In genomic region chr2:165391791-165392190, GRCh38 we compare ENCODE assay signal across 28 cellular contexts.
"Had no signal": no experiment of that assay in that cellular context is flagged by ENCODE, and none has a peak within 500 bp of the region (broad histone marks: within the 10 kb centered on the region; RNA-seq: fewer than 3 reads in every experiment).

No MANE protein-coding gene starts in this region.

- H3K4me3 Mint-ChIP-seq: activated T-cell treated with anti-CD3 and anti-CD28 coated beads, Interleukin-2, amount 50 U/mL, for 24 hours; activated T-helper 17 cell treated with anti-CD3 and anti-CD28 coated beads, Interleukin-2, amount 50 U/mL, for 72 hours had no signal

- H3K4me1 ChIP-seq: adrenal gland, body of pancreas, esophagus squamous epithelium, heart right ventricle, right lobe of liver, tibial nerve had no signal

- H3K27ac Mint-ChIP-seq: activated naive CD4-positive, alpha-beta T cell treated with anti-CD3 and anti-CD28 coated beads, Interleukin-2, amount 50 U/mL, for 72 hours; activated T-cell treated with anti-CD3 and anti-CD28 coated beads, Interleukin-2, amount 50 U/mL, for 24 hours; activated T-helper 17 cell treated with anti-CD3 and anti-CD28 coated beads, Interleukin-2, amount 50 U/mL, for 72 hours; progenitor cell of endocrine pancreas had no signal

- H3K27me3 ChIP-seq: body of pancreas, esophagus squamous epithelium, ovary, right lobe of liver, tibial nerve had no signal

- H3K36me3 ChIP-seq: adrenal gland, esophagus squamous epithelium, heart right ventricle, ovary, right lobe of liver, tibial nerve, WERI-Rb-1 had no signal

- DNase-seq: activated CD4-positive, alpha-beta T cell treated with anti-CD3 and anti-CD28 coated beads for 48 hours; activated CD8-positive, alpha-beta memory T cell treated with anti-CD3 and anti-CD28 coated beads, Interleukin-2, amount 50 U/mL, for 48 hours; activated naive CD4-positive, alpha-beta T cell; activated T-cell treated with anti-CD3 and anti-CD28 coated beads, Interleukin-2, amount 50 U/mL, for 24 hours; adrenal gland; aorta; body of pancreas; dermis blood vessel endothelial cell; effector CD4-positive, alpha-beta T cell; esophagus squamous epithelium; foreskin melanocyte; heart right ventricle; islet precursor cell; left cardiac atrium; left ventricle myocardium superior; ovary; right lobe of liver; stimulated activated CD4-positive, alpha-beta T cell treated with anti-CD3 and anti-CD28 coated beads, Interleukin-2, amount 100 ng/mL, for 48 hours; stimulated activated naive CD4-positive, alpha-beta T cell treated with Interleukin-2 at 50 U/mL for 16 hours; T1000; WERI-Rb-1 had no signal

- H3K9me3 ChIP-seq: adrenal gland, body of pancreas, esophagus squamous epithelium, heart right ventricle, ovary, right lobe of liver, tibial nerve had no signal

- H3K4me1 Mint-ChIP-seq: activated T-helper 17 cell treated with anti-CD3 and anti-CD28 coated beads, Interleukin-2, amount 50 U/mL, for 72 hours had no signal

- H3K27me3 Mint-ChIP-seq: progenitor cell of endocrine pancreas had no signal

- H3K36me3 Mint-ChIP-seq: activated naive CD4-positive, alpha-beta T cell treated with anti-CD3 and anti-CD28 coated beads, Interleukin-2, amount 50 U/mL, for 72 hours had no signal

- FAIRE-seq: colon, endometrium had no signal

- H3K4me3 ChIP-seq: adrenal gland, body of pancreas, esophagus squamous epithelium, heart right ventricle, ovary, right lobe of liver, tibial nerve had no signal

- H3K27ac ChIP-seq: adrenal gland, body of pancreas, epithelial cell of prostate, esophagus squamous epithelium, heart right ventricle, ovary, right lobe of liver, tibial nerve, WERI-Rb-1 had no signal

- H3K9me3 Mint-ChIP-seq: activated naive CD4-positive, alpha-beta T cell treated with anti-CD3 and anti-CD28 coated beads, Interleukin-2, amount 50 U/mL, for 72 hours; activated T-cell treated with anti-CD3 and anti-CD28 coated beads, Interleukin-2, amount 50 U/mL, for 24 hours; activated T-helper 17 cell treated with anti-CD3 and anti-CD28 coated beads, Interleukin-2, amount 50 U/mL, for 72 hours had no signal
